ENCODE assay signal across 8 cellular contexts in genomic region chr18:5057348-5058012, GRCh38.
DNase-seq lines count a peak whose midpoint lies in the region; TF ChIP-seq lines count a peak whose summit lies in the region.

No MANE protein-coding gene starts in this region.

- H3K9me3 ChIP-seq in HEK293 (ENCODE audit: control insufficient read depth, insufficient read depth, low read depth, low read length) (no peaks in the 10 kb centered on the region), SU-DHL-6 (ENCODE audit: insufficient read depth, low read length) (no peaks in the 10 kb centered on the region)

- H3F3A ChIP-seq in SU-DHL-6 (ENCODE audit: insufficient read depth), result no peaks in the 10 kb centered on the region

- no peaks in the 10 kb centered on the region for H3K9me2 ChIP-seq in SU-DHL-6 (replicated peaks; ENCODE audit: insufficient read depth, low read length)

- H3K27ac ChIP-seq in HEK293 (ENCODE audit: extremely low read depth, low read depth, low read length) (no peak overlapping the region), SU-DHL-6 (ENCODE audit: low read depth, low read length) (no peak overlapping the region), brain microvascular endothelial cell (no peak overlapping the region)

- H3K27me3 ChIP-seq in SU-DHL-6 (ENCODE audit: low read length), result no peaks in the 10 kb centered on the region
- H3K27me3 ChIP-seq in brain microvascular endothelial cell (replicated peaks), result no peaks in the 10 kb centered on the region

- H2AFZ ChIP-seq in SU-DHL-6 (ENCODE audit: low read depth, low read length, severe bottlenecking), result no peak overlapping the region

- TF ChIP-seq CTCF in HEK293 (tag by site-specific recombination; IDR thresholded peaks at IDR 0.05), result peak; percentile 28; the same call in 1 of the 2 replicates
- TF ChIP-seq CTCF in SU-DHL-6 (IDR thresholded peaks at IDR 0.05; ENCODE audit: insufficient read depth, low read length, poor library complexity, severe bottlenecking), result peak; percentile 61
- peak; percentile 74 for TF ChIP-seq CTCF in brain microvascular endothelial cell (IDR thresholded peaks at IDR 0.05; ENCODE audit: low read depth, low read length, missing control alignments)

- POLR2A ChIA-PET in HEK293 (lab: Yijun Ruan, JAX), result no interaction called here

- no peak overlapping the region for H3K4me2 ChIP-seq in SU-DHL-6 (ENCODE audit: low read depth, low read length, poor library complexity, severe bottlenecking)

- H3K4me3 ChIP-seq in HEK293 (ENCODE audit: low read depth, low read length) (no peak overlapping the region), SU-DHL-6 (ENCODE audit: insufficient read depth, low read length, poor library complexity, severe bottlenecking) (no peak overlapping the region), brain microvascular endothelial cell (ENCODE audit: low read depth, low read length) (no peak overlapping the region)

- H3K9ac ChIP-seq in SU-DHL-6 (ENCODE audit: low read length), result no peak overlapping the region

- H3K36me3 ChIP-seq in HEK293 (ENCODE audit: control insufficient read depth in 2 of 2, insufficient read depth in 1 of 2, low read length in 2 of 2), result no peaks in the 10 kb centered on the region
- H3K36me3 ChIP-seq in SU-DHL-6 (ENCODE audit: low read length), result no peaks in the 10 kb centered on the region
- no peaks in the 10 kb centered on the region for H3K36me3 ChIP-seq in brain microvascular endothelial cell (replicated peaks)

- DNase-seq in NCI-H1436 (lab: John Stamatoyannopoulos, UW) (peak; percentile 3), NCI-H1436 treated with DMSO at 0.1 percent for 48 hours (lab: John Stamatoyannopoulos, UW) (no peak), NAMALWA (ENCODE audit: low spot score) (peak; percentile 70), brain microvascular endothelial cell (peak; percentile 18), islet precursor cell (peak; percentile 82)
- DNase-seq in stimulated activated CD4-positive, alpha-beta T cell treated with anti-CD3 and anti-CD28 coated beads, Interleukin-2, amount 100 ng/mL, for 48 hours, result peak; percentile 46 to 59

- CTCF ChIA-PET in HEK293 (lab: Yijun Ruan, JAX), result interaction anchor here (0.6 to 5.4 kb wide), 11 partner anchors 9 to 1396 kb away, joined by 3 to 53 read pairs (median 3); no protein-coding TSS in a partner anchor

- no peaks in the 10 kb centered on the region for H3K79me2 ChIP-seq in SU-DHL-6 (ENCODE audit: insufficient read depth, low read length)

- no peaks in the 10 kb centered on the region for H4K20me1 ChIP-seq in SU-DHL-6 (ENCODE audit: low read depth, low read length)

- in situ Hi-C loops in brain microvascular endothelial cell (cut with HindIII; ENCODE audit: low pct_ligation_motif_present, low sequenced_read_pairs), result no loop called here

- no peaks in the 10 kb centered on the region for H3K4me1 ChIP-seq in HEK293 (ENCODE audit: control insufficient read depth, insufficient read depth, low read length)

TF ChIP-seq in HEK293, 187 proteins besides CTCF, POLR2A, EP300 and RAD21:
- TF ChIP-seq ZNF776 (tag by site-specific recombination; IDR thresholded peaks at IDR 0.05; ENCODE audit: borderline replicate concordance), result 0 out of 2 replicates have a peak, but pooled peaks have one; percentile 23
- peak; percentile 76 for TF ChIP-seq ZNF654 (tag by site-specific recombination; IDR thresholded peaks at IDR 0.05; ENCODE audit: low read depth)
- no peak for TF ChIP-seq ZNF398 (tag by site-specific recombination; IDR thresholded peaks at IDR 0.05)
